ENCODE assay signal across 23 cellular contexts in genomic region chr14:88476375-88476774, GRCh38.
DNase-seq lines count a peak whose midpoint lies in the region; ATAC-seq, FAIRE-seq and TF ChIP-seq lines count a peak whose summit lies in the region.
"Had no signal": no experiment of that assay in that cellular context is flagged by ENCODE, and none has a peak within 500 bp of the region (broad histone marks: within the 10 kb centered on the region; RNA-seq: fewer than 3 reads in every experiment).

No MANE protein-coding gene starts in this region.

- WGBS in esophagus muscularis mucosa, result 87% methylated on average over 7 of the region's 7 CpGs
- 72 to 82% (median 79%) methylated on average over 7 of the region's 7 CpGs for WGBS in small intestine, 3 donors

- DNase-seq in right atrium auricular region (ENCODE audit: low spot score), result no peak
- no peak for DNase-seq in left cardiac atrium
- DNase-seq in esophagus muscularis mucosa (ENCODE audit: extremely low spot score), result peak; percentile 66
- peak; percentile 32 for DNase-seq in myocyte (ENCODE audit: low read depth)
- no peak for DNase-seq in type B pancreatic cell (ENCODE audit: extremely low spot score, unreplicated experiment)
- DNase-seq in DMS114 treated with DMSO at 0.1 percent for 48 hours (lab: John Stamatoyannopoulos, UW; ENCODE audit: unreplicated experiment), result no peak
- DNase-seq in small intestine, result no peak
- DNase-seq: CD8-positive, alpha-beta memory T cell; DMS79 treated with DMSO at 0.1 percent for 48 hours; NCI-H1930; NCI-H2171; NCI-H446; NCI-H774; SJCRH30 had no signal

- H3K4me1 Mint-ChIP-seq in type B pancreatic cell (ENCODE audit: unreplicated experiment), result no peaks in the 10 kb centered on the region
- H3K4me1 Mint-ChIP-seq: CD8-positive, alpha-beta memory T cell had no signal

- peaks cover 65% of the 10 kb centered on the region for H3K36me3 ChIP-seq in right atrium auricular region
- H3K36me3 ChIP-seq in esophagus muscularis mucosa, result peaks cover 21 to 91% (median 70%) of the 10 kb centered on the region in 4 donors
- peaks cover 3 to 7% of the 10 kb centered on the region in 2 donors for H3K36me3 ChIP-seq in small intestine (ENCODE audit: control insufficient read depth in 2 of 2, insufficient read depth in 2 of 2, low read length in 2 of 2)

- peak overlapping the region; percentile 32 to 50 for H3K27ac ChIP-seq in right atrium auricular region
- no peak overlapping the region for H3K27ac ChIP-seq in esophagus muscularis mucosa (replicated peaks in 1 of 4)
- H3K27ac ChIP-seq in small intestine (ENCODE audit: low read depth in 1 of 2, low read length in 1 of 2), result no peak overlapping the region
- H3K27ac ChIP-seq: A549; BLaER1 treated with 17β-estradiol and CSF1 and Interleukin-3, amounts not matched to agents 10 nM and 100 nM; HL-60; RWPE1; SJCRH30 had no signal

- ATAC-seq in left cardiac atrium, result no peak
- ATAC-seq in GM18907 (IDR thresholded peaks at IDR 0.05; ENCODE audit: unreplicated experiment), result no peak
- ATAC-seq: A549 had no signal

- intact Hi-C loops in left cardiac atrium (cut with DNase I), result no loop called here
- intact Hi-C loops in esophagus muscularis mucosa (cut with DNase I), result no loop called here

- no peaks in the 10 kb centered on the region for H3K27me3 Mint-ChIP-seq in type B pancreatic cell

- no peak for TF ChIP-seq CTCF in right atrium auricular region (IDR thresholded peaks at IDR 0.05)
- no peak for TF ChIP-seq CTCF in esophagus muscularis mucosa (IDR thresholded peaks at IDR 0.05)
- TF ChIP-seq CTCF in type B pancreatic cell (conservative IDR thresholded peaks at IDR 0.05), result no peak

- no peak for FAIRE-seq in small intestine (lab: Jason Lieb, UNC)
- FAIRE-seq: A549, D721Med, G401.6, H1, HTR-8/SVneo had no signal

- no peak for TF ChIP-seq POLR2A in esophagus muscularis mucosa (IDR thresholded peaks at IDR 0.05; ENCODE audit: low read depth)

- H3K9me3 ChIP-seq in right atrium auricular region, result no peaks in the 10 kb centered on the region
- H3K9me3 ChIP-seq in esophagus muscularis mucosa, result no peaks in the 10 kb centered on the region
- H3K9me3 ChIP-seq in small intestine (ENCODE audit: control insufficient read depth, low read depth), result no peaks in the 10 kb centered on the region
- H3K9me3 ChIP-seq: A549 had no signal

- peaks cover 40% of the 10 kb centered on the region for H3K36me3 Mint-ChIP-seq in type B pancreatic cell
- H3K36me3 Mint-ChIP-seq: CD8-positive, alpha-beta memory T cell had no signal

- H3K4me3 ChIP-seq in right atrium auricular region (no peak overlapping the region), esophagus muscularis mucosa (no peak overlapping the region), small intestine (ENCODE audit: low read depth in 1 of 2, low read length in 2 of 2) (no peak overlapping the region)
- H3K4me3 ChIP-seq: A549; BLaER1 treated with 17β-estradiol and CSF1 and Interleukin-3, amounts not matched to agents 10 nM and 100 nM; SJCRH30 had no signal

- no peaks in the 10 kb centered on the region for H3K27me3 ChIP-seq in right atrium auricular region
- H3K27me3 ChIP-seq in esophagus muscularis mucosa, result no peaks in the 10 kb centered on the region
- H3K27me3 ChIP-seq in small intestine (ENCODE audit: control insufficient read depth in 2 of 2, insufficient read depth in 2 of 2, low read length in 2 of 2), result no peaks in the 10 kb centered on the region
- H3K27me3 ChIP-seq: BLaER1 treated with 17β-estradiol and CSF1 and Interleukin-3, amounts not matched to agents 10 nM and 100 nM; SJCRH30 had no signal

- H3K4me1 ChIP-seq in right atrium auricular region (peaks cover 0 to 19% of the 10 kb centered on the region in 2 donors), esophagus muscularis mucosa (peaks cover 0 to 2% (median 0%) of the 10 kb centered on the region in 4 donors), small intestine (ENCODE audit: control insufficient read depth in 2 of 2, insufficient read depth in 1 of 2, low read depth in 1 of 2, low read length in 1 of 2) (peaks cover 0 to 4% of the 10 kb centered on the region in 2 donors)
- H3K4me1 ChIP-seq: A549 had no signal

- peak overlapping the region; percentile 64 for H3K27ac Mint-ChIP-seq in type B pancreatic cell
- H3K27ac Mint-ChIP-seq: CD8-positive, alpha-beta memory T cell had no signal

- H3K9me3 Mint-ChIP-seq in type B pancreatic cell, result no peaks in the 10 kb centered on the region
- H3K9me3 Mint-ChIP-seq: CD8-positive, alpha-beta memory T cell had no signal

- H3K4me3 Mint-ChIP-seq in type B pancreatic cell, result no peak overlapping the region
- H3K4me3 Mint-ChIP-seq: CD8-positive, alpha-beta memory T cell had no signal

- no peak for TF ChIP-seq EP300 in esophagus muscularis mucosa (IDR thresholded peaks at IDR 0.05)

Comparison
In these comparisons a context has a peak if more than half of its experiments do, and no peak if none do; other contexts are left out.
1. DNase-seq: peak in esophagus muscularis mucosa (single experiment) and myocyte (single experiment); none in right atrium auricular region (single experiment), left cardiac atrium (single experiment), type B pancreatic cell (single experiment), DMS114 treated with DMSO at 0.1 percent for 48 hours (single experiment) and small intestine (single experiment).
2. H3K27ac ChIP-seq: peak in right atrium auricular region (2 of 2); none in esophagus muscularis mucosa (0 of 4) and small intestine (0 of 2).